ENCODE assay signal across 23 cellular contexts in the genomic region with DNA sequence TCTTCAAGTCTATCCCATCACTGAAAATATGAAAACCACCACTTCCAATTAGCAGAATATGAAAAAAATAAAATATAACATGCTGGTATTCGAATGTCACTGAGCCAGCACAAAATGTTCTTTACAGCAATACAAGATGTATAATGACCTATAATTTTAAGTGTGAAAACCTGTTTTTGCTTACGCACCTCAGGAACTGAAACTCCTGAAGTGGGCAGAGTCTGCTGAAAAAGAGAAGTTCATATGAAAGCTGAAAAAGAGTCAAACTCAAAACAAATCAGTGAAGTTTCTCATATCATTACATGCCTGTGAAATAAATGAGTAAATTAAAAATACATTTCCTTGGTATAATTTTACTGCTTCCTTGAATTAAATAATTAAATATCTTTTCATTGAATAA.
DNase-seq lines count a peak whose midpoint lies in the region; ATAC-seq and TF ChIP-seq lines count a peak whose summit lies in the region.
"Had no signal": no experiment of that assay in that cellular context is flagged by ENCODE, and none has a peak within 500 bp of the region (broad histone marks: within the 10 kb centered on the region; RNA-seq: fewer than 3 reads in every experiment).

No MANE protein-coding gene starts in this region.

- H3K27ac Mint-ChIP-seq in glutamatergic neuron (ENCODE audit: unreplicated experiment): no peak overlapping the region
- H3K27ac Mint-ChIP-seq: CD4-positive, CD25-positive, alpha-beta regulatory T cell had no signal

- DNase-seq in NOMO-1 treated with dmso at 0.1 percent for 144 hours (lab: John Stamatoyannopoulos, UW; ENCODE audit: unreplicated experiment) (peak; percentile 45), GM19238 (ENCODE audit: insufficient read length, low spot score) (no peak), glutamatergic neuron (no peak), cerebellar nuclear complex (lab: John Stamatoyannopoulos, UW) (no peak)
- DNase-seq in NK-92 treated with Interleukin-12 subunit alpha and Interleukin-12 subunit beta, amount 100 ng/mL, for 24 hours (lab: John Stamatoyannopoulos, UW): no peak
- DNase-seq: activated CD4-positive, alpha-beta T cell treated with anti-CD3 and anti-CD28 coated beads for 4 hours; activated CD8-positive, alpha-beta memory T cell treated with anti-CD3 and anti-CD28 coated beads, Interleukin-2, amount 50 U/mL, for 4 hours; activated effector memory CD4-positive, alpha-beta T cell treated with Interleukin-2 at 50 U/mL for 16 hours; CD4-positive, CD25-positive, alpha-beta regulatory T cell; DMS153; hypothalamus; islet precursor cell; KG1; lower lobe of right lung; NCI-H1048; NCI-H2029; NCI-H446; small intestine; stimulated activated CD8-positive, alpha-beta memory T cell treated with anti-CD3 and anti-CD28 coated beads, Interleukin-4, amount 100 ng/mL, for 48 hours had no signal

- ATAC-seq in GM18505 (IDR thresholded peaks at IDR 0.05; ENCODE audit: unreplicated experiment): peak; percentile 60
- ATAC-seq in GM19463 (IDR thresholded peaks at IDR 0.05; ENCODE audit: unreplicated experiment): peak; percentile 80
- ATAC-seq in HG02981 (IDR thresholded peaks at IDR 0.05; ENCODE audit: unreplicated experiment): peak; percentile 64
- ATAC-seq: lower lobe of right lung, Right ventricle myocardium inferior had no signal

- no peaks in the 10 kb centered on the region for H3K36me3 Mint-ChIP-seq in glutamatergic neuron (ENCODE audit: unreplicated experiment)
- H3K36me3 Mint-ChIP-seq: CD4-positive, CD25-positive, alpha-beta regulatory T cell had no signal

- no peaks in the 10 kb centered on the region for H3K9me3 Mint-ChIP-seq in glutamatergic neuron (ENCODE audit: unreplicated experiment)

- H3K4me3 Mint-ChIP-seq in glutamatergic neuron (ENCODE audit: unreplicated experiment): no peak overlapping the region
- H3K4me3 Mint-ChIP-seq: CD4-positive, CD25-positive, alpha-beta regulatory T cell had no signal

- no peak for TF ChIP-seq CTCF in glutamatergic neuron (IDR thresholded peaks at IDR 0.05; ENCODE audit: partially characterized antibody, unreplicated experiment)

- no peaks in the 10 kb centered on the region for H3K27me3 Mint-ChIP-seq in glutamatergic neuron (ENCODE audit: unreplicated experiment)
- H3K27me3 Mint-ChIP-seq: CD4-positive, CD25-positive, alpha-beta regulatory T cell had no signal

- H3K4me1 Mint-ChIP-seq in glutamatergic neuron (ENCODE audit: low read depth, unreplicated experiment): no peaks in the 10 kb centered on the region
- H3K4me1 Mint-ChIP-seq: CD4-positive, CD25-positive, alpha-beta regulatory T cell had no signal

- no peak for TF ChIP-seq POLR2A in GM18505 (IDR thresholded peaks at IDR 0.05; ENCODE audit: borderline replicate concordance, extremely low read depth, insufficient read depth, insufficient read length)
